In genomic region chr15:81254277-81255265, GRCh38 we compare ENCODE assay signal across 30 cellular contexts. TPM values are rescaled to one million over a fixed set of nuclear protein-coding genes. Genes with fewer than 3 reads are reported as not detected.
DNase-seq lines count a peak whose midpoint lies in the region; ATAC-seq, FAIRE-seq and TF ChIP-seq lines count a peak whose summit lies in the region.
"Had no signal": no experiment of that assay in that cellular context is flagged by ENCODE, and none has a peak within 500 bp of the region (broad histone marks: within the 10 kb centered on the region; RNA-seq: fewer than 3 reads in every experiment).

No MANE protein-coding gene starts in this region.

- DNase-seq in COLO829 (ENCODE audit: low spot score) (peak; percentile 89), K562 (ENCODE audit: extremely low read depth in 1 of 4, low spot score in 3 of 4) (no peak), upper lobe of right lung (no peak)
- DNase-seq in activated effector memory CD4-positive, alpha-beta T cell treated with Interleukin-2 at 50 U/mL for 16 hours: no peak
- no peak for DNase-seq in CD8-positive, alpha-beta memory T cell
- DNase-seq: activated CD4-positive, alpha-beta T cell treated with anti-CD3 and anti-CD28 coated beads, Interleukin-2, amount 50 U/mL, for 4 hours; activated naive CD4-positive, alpha-beta T cell; amniotic stem cell; cortex of kidney; DMS153; endodermal cell; GOT3; head of caudate nucleus; midbrain; naive thymus-derived CD8-positive, alpha-beta T cell; NCI-H1105; NCI-H2029 treated with DMSO at 0.1 percent for 48 hours; NCI-H345; retina; SHP77; stimulated activated naive CD8-positive, alpha-beta T cell treated with anti-CD3 and anti-CD28 coated beads, Interleukin-15, Interleukin-2, amounts not matched to agents 100 U/mL and 50 U/mL, for 24 hours had no signal

- H3K36me3 ChIP-seq in ACC112 (ENCODE audit: insufficient read depth, low read length) (no peaks in the 10 kb centered on the region), K562 (ENCODE audit: control insufficient read depth, insufficient read depth, low read length) (no peaks in the 10 kb centered on the region), gastroesophageal sphincter (no peaks in the 10 kb centered on the region), upper lobe of right lung (no peaks in the 10 kb centered on the region)
- H3K36me3 ChIP-seq in CD8-positive, alpha-beta memory T cell (ENCODE audit: insufficient read depth, low read length): no peaks in the 10 kb centered on the region
- H3K36me3 ChIP-seq: breast epithelium had no signal

- H3K9me3 ChIP-seq in K562 (replicated peaks; ENCODE audit: control insufficient read depth, insufficient read depth, low read depth, low read length) (no peaks in the 10 kb centered on the region), gastroesophageal sphincter (peaks cover 0 to 6% (median 0%) of the 10 kb centered on the region in 3 donors), upper lobe of right lung (no peaks in the 10 kb centered on the region)
- no peaks in the 10 kb centered on the region for H3K9me3 ChIP-seq in CD8-positive, alpha-beta memory T cell (ENCODE audit: low read length)

- peaks cover 0 to 4% (median 2%) of the 10 kb centered on the region in 5 donors for H3K9me3 Mint-ChIP-seq in CD8-positive, alpha-beta memory T cell
- H3K9me3 Mint-ChIP-seq: CD4-positive, alpha-beta T cell had no signal

- no peak for TF ChIP-seq CTCF in K562 (IDR thresholded peaks at IDR 0.05 in 2 of 3, conservative IDR thresholded peaks at IDR 0.05 in 1 of 3; ENCODE audit: insufficient read depth in 2 of 3, low read depth in 1 of 3, low read length in 3 of 3)
- no peak for TF ChIP-seq CTCF in gastroesophageal sphincter (IDR thresholded peaks at IDR 0.05)
- TF ChIP-seq CTCF in upper lobe of right lung (IDR thresholded peaks at IDR 0.05): no peak

- CTCF ChIA-PET in K562 (lab: Yijun Ruan, JAX; ENCODE audit: low intra/inter-chr PET ratio): interaction anchor here (0.6 to 0.8 kb wide), 2 partner anchors 91 to 99 kb away, joined by 3 to 4 read pairs; no protein-coding TSS in a partner anchor
- CTCF ChIA-PET in CD8-positive, alpha-beta memory T cell (lab: Charles Lee): interaction anchor here (4.0 kb wide), 1 partner anchor 12 kb away, joined by 25 read pairs; no protein-coding TSS in a partner anchor

- FAIRE-seq in K562 (lab: Jason Lieb, UNC): no peak
- FAIRE-seq: G401.6 had no signal

- TF ChIP-seq POLR2A in K562 (conservative IDR thresholded peaks at IDR 0.05) (no peak), gastroesophageal sphincter (IDR thresholded peaks at IDR 0.05) (no peak)

- no peaks in the 10 kb centered on the region for H3K27me3 ChIP-seq in ACC112 (ENCODE audit: insufficient read depth, low read length)
- H3K27me3 ChIP-seq in K562 (ENCODE audit: control insufficient read depth in 2 of 2, insufficient read depth in 2 of 2, low read length in 2 of 2): no peaks in the 10 kb centered on the region
- H3K27me3 ChIP-seq in gastroesophageal sphincter: peaks cover 22% of the 10 kb centered on the region
- no peaks in the 10 kb centered on the region for H3K27me3 ChIP-seq in upper lobe of right lung
- peaks cover 5% of the 10 kb centered on the region for H3K27me3 ChIP-seq in CD8-positive, alpha-beta memory T cell (ENCODE audit: insufficient read depth, low read length, poor library complexity, severe bottlenecking)
- H3K27me3 ChIP-seq: breast epithelium had no signal

- intact Hi-C loops in K562 (cut with micrococcal nuclease) (no loop called here), upper lobe of right lung (cut with DNase I) (no loop called here)

- H3K4me3 ChIP-seq in ACC112 (ENCODE audit: low read depth, low read length) (no peak overlapping the region), K562 (no peak overlapping the region), gastroesophageal sphincter (no peak overlapping the region), upper lobe of right lung (no peak overlapping the region)
- H3K4me3 ChIP-seq in CD8-positive, alpha-beta memory T cell (ENCODE audit: low read length): no peak overlapping the region
- H3K4me3 ChIP-seq: breast epithelium had no signal

- peaks cover 0 to 4% (median 1%) of the 10 kb centered on the region in 3 donors for H3K36me3 Mint-ChIP-seq in CD8-positive, alpha-beta memory T cell
- H3K36me3 Mint-ChIP-seq: WTC11 had no signal

- peak overlapping the region; percentile 82 for H2AFZ ChIP-seq in ACC112 (ENCODE audit: low read length, unreplicated experiment)
- no peak overlapping the region; the same call in 1 of the 2 replicates for H2AFZ ChIP-seq in K562 (ENCODE audit: low read depth, low read length)

- no peaks in the 10 kb centered on the region for H3K9me1 ChIP-seq in K562 (ENCODE audit: control insufficient read depth, insufficient read depth, low read length)

- 37% methylated on average over 7 of the region's 7 CpGs for WGBS in K562 (ENCODE audit: insufficient coverage, low coverage, missing lambda C conversion rate)
- 57 to 58% methylated on average over 5 to 6 of the region's 7 CpGs for WGBS in gastroesophageal sphincter (ENCODE audit: low coverage in 1 of 2), 2 donors

- H3K27ac ChIP-seq in ACC112 (ENCODE audit: low read depth, low read length) (peak overlapping the region; percentile 37; the same call in 1 of the 2 replicates), K562 (ENCODE audit: extremely low read depth, low read depth, low read length) (no peak overlapping the region), gastroesophageal sphincter (no peak overlapping the region), upper lobe of right lung (no peak overlapping the region)
- H3K27ac ChIP-seq in CD8-positive, alpha-beta memory T cell (ENCODE audit: low read depth, low read length): no peak overlapping the region
- H3K27ac ChIP-seq: breast epithelium had no signal

- TF ChIP-seq RAD21 in K562 (CRISPR knock-in tag; conservative IDR thresholded peaks at IDR 0.05 in 1 of 2, IDR thresholded peaks at IDR 0.05 in 1 of 2): no peak

- H3K4me1 ChIP-seq in ACC112 (ENCODE audit: control insufficient read depth, insufficient read depth, low read length, unreplicated experiment) (peaks cover 11% of the 10 kb centered on the region), K562 (replicated peaks in 1 of 2; ENCODE audit: control insufficient read depth in 2 of 2, insufficient read depth in 2 of 2, low read length in 2 of 2) (no peaks in the 10 kb centered on the region; a peak in 2 of 5 replicates), gastroesophageal sphincter (peaks cover 0 to 13% (median 0%) of the 10 kb centered on the region in 3 donors), upper lobe of right lung (peaks cover 9% of the 10 kb centered on the region)
- no peaks in the 10 kb centered on the region for H3K4me1 ChIP-seq in CD8-positive, alpha-beta memory T cell (ENCODE audit: insufficient read depth, low read length)
- H3K4me1 ChIP-seq: breast epithelium had no signal

- no peak overlapping the region for H3K4me3 Mint-ChIP-seq in CD8-positive, alpha-beta memory T cell
- H3K4me3 Mint-ChIP-seq: CD4-positive, alpha-beta T cell; endodermal cell; IgD-negative memory B cell; naive thymus-derived CD8-positive, alpha-beta T cell; WTC11 had no signal

- H3K79me2 ChIP-seq in ACC112 (ENCODE audit: control insufficient read depth, insufficient read depth, low read length, unreplicated experiment) (no peaks in the 10 kb centered on the region), K562 (ENCODE audit: control insufficient read depth, insufficient read depth, low read length) (no peaks in the 10 kb centered on the region)

- in situ Hi-C loops in K562 (cut with MboI): no loop called here

- H3K27me3 Mint-ChIP-seq in CD8-positive, alpha-beta memory T cell: peaks cover 12 to 73% of the 10 kb centered on the region in 2 donors

- H3K4me2 ChIP-seq in K562 (ENCODE audit: insufficient read depth, low read length): no peak overlapping the region

- H4K20me1 ChIP-seq in K562 (replicated peaks; ENCODE audit: control insufficient read depth, insufficient read depth, low read length): no peaks in the 10 kb centered on the region

- ATAC-seq in K562 (no peak), gastroesophageal sphincter (peak; percentile 50), upper lobe of right lung (no peak), GM21381 (IDR thresholded peaks at IDR 0.05; ENCODE audit: unreplicated experiment) (no peak)
- ATAC-seq: naive thymus-derived CD8-positive, alpha-beta T cell; stimulated activated naive CD8-positive, alpha-beta T cell treated with anti-CD3 and anti-CD28 coated beads, Interleukin-15, Interleukin-2, amounts not matched to agents 100 U/mL and 50 U/mL, for 24 hours; WTC11 had no signal

- no peaks in the 10 kb centered on the region for H3K4me1 Mint-ChIP-seq in CD8-positive, alpha-beta memory T cell
- H3K4me1 Mint-ChIP-seq: IgD-negative memory B cell; naive thymus-derived CD8-positive, alpha-beta T cell; WTC11 had no signal

- POLR2A ChIA-PET in K562 (lab: Yijun Ruan, JAX): no interaction called here
- POLR2A ChIA-PET in CD8-positive, alpha-beta memory T cell (lab: Charles Lee): no interaction called here

- TF ChIP-seq EP300 in K562 (IDR thresholded peaks at IDR 0.05; ENCODE audit: low read length) (no peak), gastroesophageal sphincter (IDR thresholded peaks at IDR 0.05) (no peak)

- H3K9ac ChIP-seq in K562 (ENCODE audit: insufficient read depth in 1 of 2, low read depth in 2 of 2, low read length in 2 of 2): no peak overlapping the region

- no TSS peak for BruUV-seq in K562 (replicated peaks; lab: Mats Ljungman, UMichigan)

- no peak overlapping the region for H3K27ac Mint-ChIP-seq in CD8-positive, alpha-beta memory T cell
- H3K27ac Mint-ChIP-seq: CD4-positive, alpha-beta T cell; endodermal cell; IgD-negative memory B cell; naive thymus-derived CD8-positive, alpha-beta T cell; WTC11 had no signal

RNA-seq across cellular contexts. Expression of gene IL16, which starts 57.9 kb away (rescaled TPM):
- 38.7 and 65.0 TPM in 2 replicates for total RNA-seq in K562 (2011; cell fraction: chromatin; rRNA removed; ENCODE audit: low replicate concordance)
- 25.1 and 33.4 TPM in 2 replicates for total RNA-seq in K562 (2011; cell fraction: nucleolus; rRNA removed)
- 22.6 and 27.1 TPM in 2 replicates for total RNA-seq in K562 (2011; cell fraction: nucleoplasm; rRNA removed)
- total RNA-seq in K562 (2014; rRNA removed) (5.6 and 5.9 TPM in 2 replicates), K562 (2014; rRNA removed; fragmentation: Illumina TruSeq; extraction: Trizol) (8.7 and 10.6 TPM in 2 replicates), K562 (2015; rRNA removed; fragmentation: Illumina TruSeq; extraction: Trizol) (7.6 and 8.1 TPM in 2 replicates), K562 (2021) (16.0 and 16.8 TPM in 2 replicates), gastroesophageal sphincter (10 to 100 TPM; 15.0 to 35.2 (median 23.6) TPM), upper lobe of right lung (39.3 TPM)
- polyA plus RNA-seq in K562 (2011; rRNA removed) (3.1 and 13.3 TPM in 2 replicates), K562 (2014; fragmentation: Illumina TruSeq; extraction: Trizol) (15.2 and 17.7 TPM in 2 replicates), K562 (2014; fragmentation: Nextera tagmentation; extraction: Ambion mirVana) (1 to 10 TPM; 1.4 to 1.9 TPM), K562 (2014; rRNA removed) (15.0 and 18.8 TPM in 2 replicates)
- polyA plus RNA-seq in K562 (2011; cell fraction: cytosol; rRNA removed): 2.6 and 10.3 TPM in 2 replicates
- 13.5 and 96.3 TPM in 2 replicates for polyA plus RNA-seq in K562 (2011; cell fraction: nucleus; rRNA removed)
- polyA plus RNA-seq in K562 (2012): 10.6 and 19.0 TPM in 2 replicates
- 4.0 and 12.0 TPM in 2 replicates for polyA minus RNA-seq in K562 (2011; rRNA and poly(A)+ RNA removed)
- polyA minus RNA-seq in K562 (2011; cell fraction: cytosol; rRNA and poly(A)+ RNA removed): 0.46 and 5.0 TPM in 2 replicates
- 5.4 and 23.2 TPM in 2 replicates for polyA minus RNA-seq in K562 (2011; cell fraction: nucleus; rRNA and poly(A)+ RNA removed)
- 10 to 100 TPM; 73.4 to 73.8 TPM for total RNA-seq in CD8-positive, alpha-beta memory T cell
- 310 TPM for polyA plus RNA-seq in CD8-positive, alpha-beta memory T cell
- total RNA-seq: osteocyte had no signal
